Comparison of ENCODE assay signal across 1 cellular context in genomic region chr13:30666113-30666512, GRCh38.
A peak's percentile ranks its signal among the peaks of the same experiment; 100 is the strongest.
TF ChIP-seq lines count a peak whose summit lies in the region.

No MANE protein-coding gene starts in this region.

TF ChIP-seq in HepG2, 621 proteins besides CTCF, POLR2A, EP300 and RAD21:
- TF ChIP-seq PAWR (CRISPR knock-in tag; IDR thresholded peaks at IDR 0.05; ENCODE audit: borderline replicate concordance) (no peak), ZBTB38 (CRISPR knock-in tag; IDR thresholded peaks at IDR 0.05) (peak; percentile 71; the same call in 1 of the 2 replicates), MIER2 (CRISPR knock-in tag; IDR thresholded peaks at IDR 0.05) (no peak), ZHX2 (IDR thresholded peaks at IDR 0.05; ENCODE audit: low read depth) (no peak), ZHX2 (CRISPR knock-in tag; IDR thresholded peaks at IDR 0.05; ENCODE audit: borderline replicate concordance) (no peak), TAF1 (CRISPR knock-in tag; IDR thresholded peaks at IDR 0.05) (no peak)
